ENCODE assay signal across 1 cellular context in genomic region chr9:109012876-109013677, GRCh38.
TF ChIP-seq lines count a peak whose summit lies in the region.

Gene CTNNAL1 (minus strand): TSS chr9:109013499. CDS start chr9:109013442, 57 bp downstream.

TF ChIP-seq in HepG2, 621 proteins besides CTCF, POLR2A, EP300 and RAD21 (continued from another document and continues in another):
- TF ChIP-seq SKIL (CRISPR knock-in tag; IDR thresholded peaks at IDR 0.05; ENCODE audit: borderline replicate concordance), result no peak
- no peak for TF ChIP-seq ATF4 (CRISPR knock-in tag; IDR thresholded peaks at IDR 0.05)
- 0 out of 2 replicates have a peak, but pooled peaks have one; percentile 54 for TF ChIP-seq ZNF142 (CRISPR knock-in tag; IDR thresholded peaks at IDR 0.05)
- no peak for TF ChIP-seq ZMYM2 (CRISPR knock-in tag; IDR thresholded peaks at IDR 0.05)
- no peak for TF ChIP-seq ZNF800 (CRISPR knock-in tag; IDR thresholded peaks at IDR 0.05)
- 0 out of 2 replicates have a peak, but pooled peaks have one; percentile 36 for TF ChIP-seq ZNF569 (CRISPR knock-in tag; IDR thresholded peaks at IDR 0.05; ENCODE audit: borderline replicate concordance)
- TF ChIP-seq ZZZ3 (CRISPR knock-in tag; IDR thresholded peaks at IDR 0.05; ENCODE audit: borderline replicate concordance), result no peak
- TF ChIP-seq NR3C1 (CRISPR knock-in tag; IDR thresholded peaks at IDR 0.05), result no peak
- 0 out of 2 replicates have a peak, but pooled peaks have one; percentile 17 for TF ChIP-seq ZXDC (CRISPR knock-in tag; IDR thresholded peaks at IDR 0.05)
- peak; percentile 77; the same call in 1 of the 2 replicates for TF ChIP-seq ZNF709 (CRISPR knock-in tag; IDR thresholded peaks at IDR 0.05)
- no peak for TF ChIP-seq ZNF639 (CRISPR knock-in tag; conservative IDR thresholded peaks at IDR 0.05)
- no peak for TF ChIP-seq ZBTB21 (CRISPR knock-in tag; IDR thresholded peaks at IDR 0.05)
- TF ChIP-seq MEIS1 (CRISPR knock-in tag; IDR thresholded peaks at IDR 0.05; ENCODE audit: borderline replicate concordance), result peak; percentile 76; the same call in 1 of the 2 replicates
- no peak; the same call in 1 of the 2 replicates for TF ChIP-seq DZIP1 (CRISPR knock-in tag; IDR thresholded peaks at IDR 0.05)
- TF ChIP-seq ZNF205 (CRISPR knock-in tag; IDR thresholded peaks at IDR 0.05), result no peak
- 0 out of 2 replicates have a peak, but pooled peaks have one; percentile 26 for TF ChIP-seq ZNF343 (CRISPR knock-in tag; IDR thresholded peaks at IDR 0.05)
- peak; percentile 81 for TF ChIP-seq YY1 (IDR thresholded peaks at IDR 0.05; ENCODE audit: insufficient read depth, insufficient replicate concordance, low read depth, low read length)
- peak; percentile 23; the same call in 1 of the 2 replicates for TF ChIP-seq ZNF616 (CRISPR knock-in tag; IDR thresholded peaks at IDR 0.05; ENCODE audit: low read depth)
- TF ChIP-seq GATAD2A (CRISPR knock-in tag; IDR thresholded peaks at IDR 0.05), result no peak
- TF ChIP-seq TCF12 (IDR thresholded peaks at IDR 0.05), result no peak
- TF ChIP-seq TCF12 (CRISPR knock-in tag; IDR thresholded peaks at IDR 0.05), result 0 out of 2 replicates have a peak, but pooled peaks have one; percentile 49
- TF ChIP-seq ERF (CRISPR knock-in tag; IDR thresholded peaks at IDR 0.05), result no peak
- no peak for TF ChIP-seq ZNF160 (CRISPR knock-in tag; IDR thresholded peaks at IDR 0.05)
- no peak for TF ChIP-seq ZNF12 (CRISPR knock-in tag; IDR thresholded peaks at IDR 0.05)
- no peak for TF ChIP-seq ZNF761 (CRISPR knock-in tag; conservative IDR thresholded peaks at IDR 0.05)
- TF ChIP-seq HNRNPLL (IDR thresholded peaks at IDR 0.05; ENCODE audit: low read depth, low read length, poor library complexity, severe bottlenecking), result peak; percentile 55
- no peak for TF ChIP-seq SOX5 (CRISPR knock-in tag; IDR thresholded peaks at IDR 0.05; ENCODE audit: borderline replicate concordance)
- TF ChIP-seq XRCC5 (optimal IDR thresholded peaks at IDR 0.05; ENCODE audit: low read length), result peak; percentile 7
- peak; percentile 21; the same call in 1 of the 2 replicates for TF ChIP-seq ZSCAN31 (CRISPR knock-in tag; IDR thresholded peaks at IDR 0.05; ENCODE audit: low read depth)
- TF ChIP-seq SMAD1 (CRISPR knock-in tag; IDR thresholded peaks at IDR 0.05; ENCODE audit: borderline replicate concordance, low read depth), result no peak
- TF ChIP-seq TMF1 (CRISPR knock-in tag; IDR thresholded peaks at IDR 0.05; ENCODE audit: low read depth), result peak; percentile 70; the same call in 1 of the 2 replicates
- TF ChIP-seq KAT2B (IDR thresholded peaks at IDR 0.05; ENCODE audit: borderline replicate concordance, low read depth, low read length), result no peak
- no peak for TF ChIP-seq MED1 (CRISPR knock-in tag; IDR thresholded peaks at IDR 0.05)
- peak; percentile 74; the same call in 1 of the 2 replicates for TF ChIP-seq ZNF563 (CRISPR knock-in tag; IDR thresholded peaks at IDR 0.05)
- TF ChIP-seq ZNF546 (CRISPR knock-in tag; conservative IDR thresholded peaks at IDR 0.05), result peak; percentile 28; the same call in 1 of the 2 replicates
- no peak for TF ChIP-seq CAMTA2 (CRISPR knock-in tag; IDR thresholded peaks at IDR 0.05; ENCODE audit: borderline replicate concordance)
- peak; percentile 11; the same call in 1 of the 2 replicates for TF ChIP-seq ZNF788 (CRISPR knock-in tag; IDR thresholded peaks at IDR 0.05; ENCODE audit: borderline replicate concordance)
- TF ChIP-seq ZNF503 (CRISPR knock-in tag; IDR thresholded peaks at IDR 0.05), result no peak
- no peak for TF ChIP-seq SP1 (IDR thresholded peaks at IDR 0.05)
- TF ChIP-seq SP1 (CRISPR knock-in tag; IDR thresholded peaks at IDR 0.05), result no peak; the same call in 1 of the 2 replicates
- TF ChIP-seq NFYC (CRISPR knock-in tag; IDR thresholded peaks at IDR 0.05), result no peak
- TF ChIP-seq ZNF607 (CRISPR knock-in tag; IDR thresholded peaks at IDR 0.05; ENCODE audit: borderline replicate concordance), result peak; percentile 64; the same call in 1 of the 2 replicates
- TF ChIP-seq JDP2 (CRISPR knock-in tag; IDR thresholded peaks at IDR 0.05; ENCODE audit: borderline replicate concordance), result no peak
- 0 out of 2 replicates have a peak, but pooled peaks have one; percentile 43 for TF ChIP-seq ZIK1 (CRISPR knock-in tag; IDR thresholded peaks at IDR 0.05; ENCODE audit: borderline replicate concordance, low read depth)
- no peak for TF ChIP-seq SNRNP70 (IDR thresholded peaks at IDR 0.05; ENCODE audit: low read depth, low read length)
- no peak for TF ChIP-seq HOXA5 (CRISPR knock-in tag; IDR thresholded peaks at IDR 0.05)
